Comparison of ENCODE assay signal across 8 cellular contexts in the genomic region with DNA sequence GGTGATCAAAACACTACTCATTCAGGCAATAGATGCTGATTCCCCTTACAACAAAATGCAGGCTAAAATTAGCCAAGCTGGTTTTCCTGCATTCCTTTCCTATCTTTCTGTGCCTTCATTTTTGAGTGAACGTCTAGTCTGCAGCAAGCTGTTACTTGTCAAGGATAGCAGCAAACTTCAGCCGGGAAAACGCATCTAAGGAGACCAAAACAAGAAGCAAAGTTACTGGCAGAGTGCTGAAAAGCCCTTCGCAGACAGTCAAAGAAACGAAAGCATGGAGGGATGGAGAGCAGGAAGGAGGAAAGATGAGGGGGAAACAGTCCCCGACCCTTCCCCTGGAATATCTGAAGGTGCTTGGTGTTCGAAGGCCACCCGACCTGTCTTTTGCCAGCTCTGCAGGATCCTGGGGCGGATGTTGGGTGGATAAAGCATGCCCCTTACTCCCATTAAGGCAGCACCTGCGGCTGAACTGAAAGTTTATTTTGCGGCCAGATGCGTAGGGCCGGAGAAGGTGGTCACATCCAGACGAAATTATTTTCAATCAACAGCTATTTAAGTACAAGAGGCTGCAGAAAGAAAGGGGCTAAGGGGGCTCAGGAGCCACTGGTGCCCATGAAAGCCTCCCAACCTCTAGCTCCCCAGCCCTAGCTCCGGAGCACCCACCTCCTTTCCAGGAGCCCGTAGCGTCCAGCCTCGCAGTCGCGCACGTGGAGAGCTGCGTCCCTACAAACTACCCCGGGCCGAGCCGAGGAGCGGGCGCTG. TPM values are rescaled to one million over a fixed set of nuclear protein-coding genes. Genes with fewer than 3 reads are reported as not detected.
DNase-seq lines count a peak whose midpoint lies in the region; ATAC-seq and TF ChIP-seq lines count a peak whose summit lies in the region.

No MANE protein-coding gene starts in this region.

- POLR2A ChIA-PET in CD8-positive, alpha-beta memory T cell (lab: Charles Lee) = no interaction called here

- CTCF ChIA-PET in CD8-positive, alpha-beta memory T cell (lab: Charles Lee) = no interaction called here

- no peak overlapping the region for H3K27ac Mint-ChIP-seq in CD8-positive, alpha-beta memory T cell

- no peak overlapping the region for H3K4me3 ChIP-seq in CD8-positive, alpha-beta memory T cell (ENCODE audit: low read length)
- peak overlapping the region; percentile 84 for H3K4me3 ChIP-seq in SK-N-MC
- H3K4me3 ChIP-seq in gastroesophageal sphincter = peak overlapping the region; percentile 26 to 54
- H3K4me3 ChIP-seq in parathyroid adenoma (ENCODE audit: low read depth, low read length) = peak overlapping the region; percentile 70

- peaks cover 5 to 12% (median 6%) of the 10 kb centered on the region in 3 donors for H3K4me1 Mint-ChIP-seq in CD8-positive, alpha-beta memory T cell

- peak overlapping the region in 4 of 7 donors; percentile 2 to 56 (median 28) for H3K4me3 Mint-ChIP-seq in CD8-positive, alpha-beta memory T cell

- H3K9me3 Mint-ChIP-seq in CD8-positive, alpha-beta memory T cell = no peaks in the 10 kb centered on the region

- H3K36me3 Mint-ChIP-seq in CD8-positive, alpha-beta memory T cell = no peaks in the 10 kb centered on the region

- H3K27ac ChIP-seq in CD8-positive, alpha-beta memory T cell (ENCODE audit: low read depth, low read length) = no peak overlapping the region
- H3K27ac ChIP-seq in SK-N-MC (peak overlapping the region; percentile 92), gastroesophageal sphincter (peak overlapping the region in 2 of 4 donors; percentile 14 to 16), parathyroid adenoma (peak overlapping the region; percentile 86)

- no peaks in the 10 kb centered on the region for H3K36me3 ChIP-seq in CD8-positive, alpha-beta memory T cell (ENCODE audit: insufficient read depth, low read length)
- H3K36me3 ChIP-seq in SK-N-MC (ENCODE audit: insufficient read depth, low read length) (peaks cover 19% of the 10 kb centered on the region), gastroesophageal sphincter (no peaks in the 10 kb centered on the region), parathyroid adenoma (ENCODE audit: control insufficient read depth, insufficient read depth, low read length) (no peaks in the 10 kb centered on the region)

- no peaks in the 10 kb centered on the region for H3K79me2 ChIP-seq in parathyroid adenoma

- peaks cover 38 to 59% of the 10 kb centered on the region in 2 donors for H3K27me3 Mint-ChIP-seq in CD8-positive, alpha-beta memory T cell

- H2AFZ ChIP-seq in parathyroid adenoma = peak overlapping the region; percentile 99

- TF ChIP-seq CTCF in gastroesophageal sphincter (IDR thresholded peaks at IDR 0.05) (no peak), parathyroid adenoma (IDR thresholded peaks at IDR 0.05) (no peak)

- no peak for TF ChIP-seq EP300 in gastroesophageal sphincter (IDR thresholded peaks at IDR 0.05)

- ATAC-seq in HG02588 (IDR thresholded peaks at IDR 0.05; ENCODE audit: unreplicated experiment) (peak; percentile 35), gastroesophageal sphincter (peak; percentile 42), GM21526 (IDR thresholded peaks at IDR 0.05; ENCODE audit: low FRiP score, unreplicated experiment) (no peak)

- H3K4me1 ChIP-seq in CD8-positive, alpha-beta memory T cell (ENCODE audit: insufficient read depth, low read length) = no peaks in the 10 kb centered on the region
- H3K4me1 ChIP-seq in gastroesophageal sphincter = peaks cover 0 to 16% (median 3%) of the 10 kb centered on the region in 3 donors
- peaks cover 4% of the 10 kb centered on the region for H3K4me1 ChIP-seq in parathyroid adenoma

- peak overlapping the region; percentile 97 for H3K4me2 ChIP-seq in parathyroid adenoma (ENCODE audit: low read length)

- DNase-seq in CD8-positive, alpha-beta memory T cell = no peak
- no peak for DNase-seq in SK-N-MC (ENCODE audit: low read depth, low spot score)
- DNase-seq in NK-92 (lab: John Stamatoyannopoulos, UW; ENCODE audit: unreplicated experiment) = no peak
- no peak for DNase-seq in stimulated activated CD4-positive, alpha-beta T cell treated with anti-CD3 and anti-CD28 coated beads, Interleukin-2, amount 100 ng/mL, for 24 hours

- H3K9ac ChIP-seq in SK-N-MC (ENCODE audit: insufficient read length) (peak overlapping the region; percentile 74), parathyroid adenoma (peak overlapping the region; percentile 40)

- peaks cover 16% of the 10 kb centered on the region for H3K27me3 ChIP-seq in CD8-positive, alpha-beta memory T cell (ENCODE audit: insufficient read depth, low read length, poor library complexity, severe bottlenecking)
- peaks cover 69% of the 10 kb centered on the region for H3K27me3 ChIP-seq in gastroesophageal sphincter
- H3K27me3 ChIP-seq in parathyroid adenoma (ENCODE audit: control insufficient read depth, insufficient read depth, low read length) = no peaks in the 10 kb centered on the region

- no peaks in the 10 kb centered on the region for H3K9me3 ChIP-seq in CD8-positive, alpha-beta memory T cell (ENCODE audit: low read length)
- H3K9me3 ChIP-seq in SK-N-MC (ENCODE audit: low read depth, low read length) = no peaks in the 10 kb centered on the region
- H3K9me3 ChIP-seq in gastroesophageal sphincter = no peaks in the 10 kb centered on the region
- H3K9me3 ChIP-seq in parathyroid adenoma (ENCODE audit: control insufficient read depth, low read length) = no peaks in the 10 kb centered on the region

- no peak for TF ChIP-seq POLR2A in gastroesophageal sphincter (IDR thresholded peaks at IDR 0.05)

- 3% methylated on average over 14 to 19 of the region's 27 CpGs for WGBS in gastroesophageal sphincter (ENCODE audit: low coverage in 1 of 2), 2 donors

RNA-seq across cellular contexts. Expression of gene FERMT1, which starts 0.5 kb away (rescaled TPM):
- under 1 TPM; 0.22 to 0.26 TPM for total RNA-seq in CD8-positive, alpha-beta memory T cell
- polyA plus RNA-seq in CD8-positive, alpha-beta memory T cell = not detected
- total RNA-seq in gastroesophageal sphincter = 1 to 10 TPM in 2 of 4 donors, under 1 TPM in 2; 0.16 to 2.2 (median 1.0) TPM
